Comparison of ENCODE assay signal across 8 cellular contexts in the genomic region with DNA sequence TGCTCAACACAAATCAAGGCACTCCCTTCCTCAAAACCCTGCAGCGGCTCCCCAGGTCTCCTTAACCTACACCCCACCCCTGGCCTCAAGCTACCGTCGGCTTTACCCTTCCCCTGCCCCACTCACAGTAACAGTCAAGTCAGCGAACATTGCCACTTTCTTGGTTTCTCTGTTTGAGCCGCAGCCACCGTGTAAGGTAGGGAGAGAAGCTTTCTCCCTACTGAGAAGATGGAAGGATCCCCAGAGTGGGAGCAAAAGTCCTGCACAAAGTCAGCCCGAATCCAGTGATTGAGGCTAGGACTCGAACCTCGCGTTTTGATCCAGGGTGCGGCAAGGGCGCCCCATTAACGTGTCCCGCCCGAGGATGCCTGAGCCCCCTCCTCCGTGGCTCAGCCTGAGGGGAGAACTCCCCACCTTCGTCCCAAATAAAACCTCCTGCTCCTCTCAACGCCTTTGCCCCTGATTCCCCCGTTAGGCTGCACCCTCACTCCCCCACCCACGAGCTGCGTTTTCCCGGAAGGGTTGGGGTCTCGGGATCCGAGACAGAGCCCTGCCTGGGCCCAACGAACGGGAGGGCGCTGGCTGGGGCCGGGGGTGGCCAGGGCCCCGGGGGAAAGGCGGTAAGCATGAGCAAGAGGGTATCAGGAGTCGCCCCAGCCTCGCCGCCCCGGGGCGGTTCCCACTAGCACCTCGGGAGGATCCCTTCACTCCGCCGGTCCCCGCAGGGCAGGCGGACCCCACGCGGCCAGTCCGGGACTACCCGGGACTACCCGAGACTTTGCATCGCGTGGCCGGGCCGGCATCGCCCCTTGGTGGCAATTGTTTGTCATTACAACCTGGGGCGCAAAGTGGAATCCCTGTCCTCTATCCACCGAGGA. TPM values are rescaled to one million over a fixed set of nuclear protein-coding genes. Genes with fewer than 3 reads are reported as not detected.
A peak's percentile ranks its signal among the peaks of the same experiment; 100 is the strongest.
DNase-seq lines count a peak whose midpoint lies in the region; ATAC-seq and TF ChIP-seq lines count a peak whose summit lies in the region.

No MANE protein-coding gene starts in this region.

- H3K4me2 ChIP-seq in BLaER1 treated with 17β-estradiol and CSF1 and Interleukin-3, amounts not matched to agents 10 nM and 100 nM: peak overlapping the region; percentile 64 to 81 (median 77)
- peak overlapping the region; percentile 72 for H3K4me2 ChIP-seq in H9 (ENCODE audit: insufficient read depth, insufficient read length, low read length)

- no peak overlapping the region for H2AK5ac ChIP-seq in H9 (ENCODE audit: insufficient read length, low read length)

- peak overlapping the region; percentile 23 for H3K18ac ChIP-seq in H9 (ENCODE audit: insufficient read length, low read depth, low read length)

- peak overlapping the region in 1 of 3 experiments; percentile 57; a peak in 1 of 7 replicates for H3K27ac Mint-ChIP-seq in H9

- no CpG with 5 or more reads among the region's 52 CpGs for WGBS in H9 (ENCODE audit: extremely low coverage, insufficient read length, low lambda C conversion rate)
- WGBS in upper lobe of left lung, 2 donors: 14 to 24% methylated on average over 24 to 33 of the region's 52 CpGs

- peaks cover 17 to 30% (median 23%) of the 10 kb centered on the region in 11 experiments for H3K27me3 ChIP-seq in BLaER1 treated with 17β-estradiol and CSF1 and Interleukin-3, amounts not matched to agents 10 nM and 100 nM
- H3K27me3 ChIP-seq in H9 (ENCODE audit: insufficient read depth, low read length) (no peaks in the 10 kb centered on the region), upper lobe of left lung (peaks cover 0 to 4% (median 2%) of the 10 kb centered on the region in 4 donors)

- no peak overlapping the region for H2BK20ac ChIP-seq in H9 (ENCODE audit: low read depth, low read length, poor library complexity, severe bottlenecking)

- no peaks in the 10 kb centered on the region for H3K79me2 ChIP-seq in H9 (ENCODE audit: insufficient read depth, low read length)

- TF ChIP-seq POLR2A in upper lobe of left lung (IDR thresholded peaks at IDR 0.05): no peak

- no peak overlapping the region for H3T11ph ChIP-seq in H9 (ENCODE audit: low read length)

- H3K9ac ChIP-seq in BLaER1 treated with 17β-estradiol and CSF1 and Interleukin-3, amounts not matched to agents 10 nM and 100 nM: peak overlapping the region in 8 of 11 experiments; percentile 39 to 64 (median 58); a peak in 16 of 22 replicates
- H3K9ac ChIP-seq in H9 (ENCODE audit: extremely low read depth, insufficient read length, low read length): no peak overlapping the region

- H2BK15ac ChIP-seq in H9 (ENCODE audit: low read depth, low read length): no peak overlapping the region

- peak overlapping the region; percentile 24 for H2AFZ ChIP-seq in H9 (ENCODE audit: low read length)

- peak overlapping the region; percentile 68 for H4K8ac ChIP-seq in H9 (replicated peaks; ENCODE audit: insufficient read length, low read depth, low read length)

- DNase-seq in H9: peak; percentile 86
- DNase-seq in RWPE1 (ENCODE audit: low spot score): peak; percentile 63
- peak; percentile 70 for DNase-seq in activated naive CD4-positive, alpha-beta T cell treated with Interleukin-2 at 50 U/mL for 16 hours
- peak; percentile 39 for DNase-seq in globus pallidus (ENCODE audit: low spot score)
- no peak for DNase-seq in omental fat pad (ENCODE audit: low spot score)
- DNase-seq in upper lobe of left lung: peak; percentile 59 to 93

- no peak overlapping the region for H4K91ac ChIP-seq in H9 (ENCODE audit: insufficient read length, low read depth, low read length)

- no peak overlapping the region for H3K23ac ChIP-seq in H9 (ENCODE audit: insufficient read length, low read depth, low read length)

- no peaks in the 10 kb centered on the region for H3K79me1 ChIP-seq in H9 (ENCODE audit: insufficient read depth, low read depth, low read length, poor library complexity, severe bottlenecking)

- H2BK120ac ChIP-seq in H9 (ENCODE audit: low read depth, low read length, poor library complexity, severe bottlenecking): no peak overlapping the region

- no peaks in the 10 kb centered on the region for H3K9me3 Mint-ChIP-seq in H9

- no peak overlapping the region for H2BK12ac ChIP-seq in H9 (ENCODE audit: insufficient read length, low read depth, low read length)

- CTCF ChIA-PET in RWPE1 (lab: Yijun Ruan, JAX): interaction anchor here (0.6 to 2.3 kb wide), 11 partner anchors 44 to 777 kb away, joined by 3 to 18 read pairs (median 3); no protein-coding TSS in a partner anchor

- no peak overlapping the region for H3K4ac ChIP-seq in H9 (ENCODE audit: low read depth, low read length)

- no peaks in the 10 kb centered on the region for H3K36me3 ChIP-seq in BLaER1 treated with 17β-estradiol and CSF1 and Interleukin-3, amounts not matched to agents 10 nM and 100 nM
- no peaks in the 10 kb centered on the region for H3K36me3 ChIP-seq in upper lobe of left lung

- TF ChIP-seq CTCF in H9 (conservative IDR thresholded peaks at IDR 0.05) (peak; percentile 95), RWPE1 (conservative IDR thresholded peaks at IDR 0.05; ENCODE audit: low read depth) (peak; percentile 87), omental fat pad (IDR thresholded peaks at IDR 0.05) (no peak), upper lobe of left lung (IDR thresholded peaks at IDR 0.05) (peak; percentile 61 to 92 (median 85))

- no peaks in the 10 kb centered on the region for H3K36me3 Mint-ChIP-seq in H9 (ENCODE audit: insufficient read depth in 1 of 3, low read depth in 3 of 3)

- ATAC-seq in omental fat pad (ENCODE audit: low FRiP score) (peak; percentile 92), upper lobe of left lung (ENCODE audit: low FRiP score in 2 of 2) (peak; percentile 78 to 91), GM21528 (IDR thresholded peaks at IDR 0.05; ENCODE audit: low FRiP score, unreplicated experiment) (no peak)

- H3K4me3 ChIP-seq in BLaER1 treated with 17β-estradiol and CSF1 and Interleukin-3, amounts not matched to agents 10 nM and 100 nM: peak overlapping the region in 8 of 10 experiments; percentile 24 to 56 (median 37); a peak in 12 of 20 replicates
- H3K4me3 ChIP-seq in upper lobe of left lung: peak overlapping the region in 2 of 4 donors; percentile 26 to 33

- no peak overlapping the region for H3K56ac ChIP-seq in H9 (ENCODE audit: insufficient read length, low read depth, low read length)

- no peak for TF ChIP-seq EP300 in upper lobe of left lung (IDR thresholded peaks at IDR 0.05)

- H3K14ac ChIP-seq in H9 (ENCODE audit: insufficient read depth, low read length): peak overlapping the region; percentile 61; the same call in 1 of the 2 replicates

- peak overlapping the region; percentile 44 to 55; a peak in 4 of 5 replicates for H3K4me3 Mint-ChIP-seq in H9

- 0 out of 22 replicates have a peak overlapping the region, but pooled peaks of 1 of the 11 experiments have one; percentile 14 for H3K27ac ChIP-seq in BLaER1 treated with 17β-estradiol and CSF1 and Interleukin-3, amounts not matched to agents 10 nM and 100 nM
- no peak overlapping the region for H3K27ac ChIP-seq in H9 (ENCODE audit: insufficient read length, low read depth, low read length)
- no peak overlapping the region for H3K27ac ChIP-seq in RWPE1
- no peak overlapping the region for H3K27ac ChIP-seq in upper lobe of left lung

- H3K9me3 ChIP-seq in BLaER1 treated with 17β-estradiol and CSF1 and Interleukin-3, amounts not matched to agents 10 nM and 100 nM (replicated peaks in 1 of 11): no peaks in the 10 kb centered on the region
- H3K9me3 ChIP-seq in H9 (ENCODE audit: control insufficient read depth, low read depth, low read length): no peaks in the 10 kb centered on the region
- H3K9me3 ChIP-seq in upper lobe of left lung: no peaks in the 10 kb centered on the region

- H3K23me2 ChIP-seq in H9 (ENCODE audit: insufficient read length, low read depth, low read length, poor library complexity, severe bottlenecking): peaks cover 6% of the 10 kb centered on the region

- H4K5ac ChIP-seq in H9 (ENCODE audit: insufficient read length, low read depth, low read length): no peak overlapping the region

- H2BK5ac ChIP-seq in H9 (ENCODE audit: insufficient read length, low read length): no peak overlapping the region

- no peaks in the 10 kb centered on the region; a peak in 1 of 22 replicates for H4K20me1 ChIP-seq in BLaER1 treated with 17β-estradiol and CSF1 and Interleukin-3, amounts not matched to agents 10 nM and 100 nM
- no peaks in the 10 kb centered on the region for H4K20me1 ChIP-seq in H9 (ENCODE audit: control insufficient read depth, insufficient read depth, insufficient read length)

- peaks cover 3 to 6% of the 10 kb centered on the region in 2 experiments; a peak in 3 of 4 replicates for H3K4me1 Mint-ChIP-seq in H9

- peaks cover 19% of the 10 kb centered on the region for H3K27me3 Mint-ChIP-seq in H9 (ENCODE audit: low read depth)

- H3K4me1 ChIP-seq in BLaER1 treated with 17β-estradiol and CSF1 and Interleukin-3, amounts not matched to agents 10 nM and 100 nM: peaks cover 0 to 13% (median 6%) of the 10 kb centered on the region in 10 experiments; a peak in 9 of 20 replicates
- H3K4me1 ChIP-seq in H9 (ENCODE audit: insufficient read depth, low read length): no peaks in the 10 kb centered on the region
- H3K4me1 ChIP-seq in upper lobe of left lung: peaks cover 8 to 11% (median 10%) of the 10 kb centered on the region in 4 donors

- POLR2A ChIA-PET in RWPE1 (lab: Yijun Ruan, JAX; ENCODE audit: low non-redundant PET): no interaction called here

RNA-seq across cellular contexts. Expression of a gene that starts 9.9 kb away (rescaled TPM):
- total RNA-seq in H9 (2021): 3.7 and 4.1 TPM in 2 replicates
- total RNA-seq in omental fat pad: 1 to 10 TPM in 1 of 4 donors, under 1 TPM in 3; 0.37 to 1.6 (median 0.77) TPM
- 10 to 100 TPM in 1 of 6 donors, 1 to 10 TPM in 5; 4.3 to 12.4 (median 7.0) TPM for total RNA-seq in upper lobe of left lung

RNA-seq across cellular contexts. Expression of a gene that starts 20.3 kb away (rescaled TPM):
- total RNA-seq in H9 (2021): 18.6 and 21.1 TPM in 2 replicates
- 10 to 100 TPM; 17.3 to 37.0 (median 26.8) TPM for total RNA-seq in omental fat pad
- total RNA-seq in upper lobe of left lung: 10 to 100 TPM; 10.5 to 36.9 (median 29.1) TPM

RNA-seq across cellular contexts. Expression of a gene that starts 40.8 kb away (rescaled TPM):
- total RNA-seq in H9 (2021): 1.7 and 2.0 TPM in 2 replicates
- not detected for total RNA-seq in omental fat pad
- under 1 TPM in 1 of 6 donors, not detected in 5; 0.60 TPM for total RNA-seq in upper lobe of left lung

RNA-seq across cellular contexts. Expression of a gene that starts 52.2 kb away (rescaled TPM):
- total RNA-seq in H9 (2021) (0.59 TPM in 1 of 2 replicates, not detected in the other), omental fat pad (not detected), upper lobe of left lung (not detected)

Comparison
In these comparisons a context has a peak if more than half of its experiments do, and no peak if none do; other contexts are left out.
1. CTCF ChIP-seq: peak in H9 (single experiment), RWPE1 (single experiment) and upper lobe of left lung (6 of 6); none in omental fat pad (0 of 3).